11 cellular contexts compared by ENCODE assay signal in the genomic region with DNA sequence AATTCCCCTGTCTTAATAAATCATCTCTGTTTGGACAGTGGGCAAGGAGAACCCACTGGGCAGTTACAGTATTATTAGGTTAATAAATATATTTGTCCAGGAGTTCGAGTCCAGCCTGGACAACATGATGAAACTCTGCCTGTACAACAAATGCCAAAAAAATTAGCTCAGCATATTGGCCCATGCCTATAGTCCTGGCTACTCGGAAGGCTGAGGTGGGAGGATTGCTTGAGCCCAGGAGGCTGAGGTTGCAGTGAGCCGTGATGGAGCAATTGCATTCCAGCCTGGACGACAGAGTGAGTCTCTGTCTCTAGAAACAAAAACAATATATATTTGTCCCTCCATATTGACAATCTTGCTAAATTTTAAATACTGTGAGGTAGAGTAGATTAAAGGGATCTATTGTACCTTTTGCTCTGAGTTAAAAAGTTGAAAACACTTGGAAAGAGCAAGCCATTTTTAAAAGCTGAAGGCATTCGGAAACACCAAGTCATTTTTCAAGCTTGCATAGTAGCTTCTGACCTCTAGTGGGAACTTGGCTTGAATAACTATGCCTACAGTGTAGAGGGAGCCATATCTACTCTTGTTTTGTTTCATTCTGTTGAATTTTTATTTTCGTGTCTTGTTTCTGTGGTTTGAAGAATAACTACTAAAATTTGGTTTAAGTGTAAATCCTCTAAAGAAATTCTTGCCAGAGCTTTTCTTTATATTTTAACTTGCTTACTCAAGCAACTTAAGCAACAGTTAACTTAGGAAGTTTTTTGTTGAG. TPM values are rescaled to one million over a fixed set of nuclear protein-coding genes. Genes with fewer than 3 reads are reported as not detected.
A peak's percentile ranks its signal among the peaks of the same experiment; 100 is the strongest.
DNase-seq lines count a peak whose midpoint lies in the region; ATAC-seq and TF ChIP-seq lines count a peak whose summit lies in the region.
"Had no signal": no experiment of that assay in that cellular context is flagged by ENCODE, and none has a peak within 500 bp of the region (broad histone marks: within the 10 kb centered on the region; RNA-seq: fewer than 3 reads in every experiment).

No MANE protein-coding gene starts in this region.

- POLR2A ChIA-PET in GM10248 (lab: Yijun Ruan, JAX): interaction anchor here (0.5 kb wide), 1 partner anchor 490 kb away, joined by 3 read pairs; no protein-coding TSS in a partner anchor

- CTCF ChIA-PET in GM10248 (lab: Yijun Ruan, JAX): interaction anchor here (0.8 to 1.9 kb wide), 5 partner anchors 9 to 55 kb away, joined by 3 to 6 read pairs (median 4); no protein-coding TSS in a partner anchor

- peak; percentile 6 for TF ChIP-seq CTCF in GM10248 (IDR thresholded peaks at IDR 0.05; ENCODE audit: control extremely low read depth, extremely low read depth, low read depth, missing control alignments)

- DNase-seq in GM10248 (ENCODE audit: extremely low spot score) (no peak), lung microvascular endothelial cell (ENCODE audit: low read depth in 2 of 2) (peak; percentile 35 to 55), kidney tubule cell (ENCODE audit: low spot score) (no peak), SHP77 (lab: John Stamatoyannopoulos, UW) (no peak), SK-N-DZ (ENCODE audit: low spot score) (no peak)
- no peak for DNase-seq in activated effector memory CD4-positive, alpha-beta T cell treated with Interleukin-2 at 50 U/mL for 16 hours
- DNase-seq: esophagus squamous epithelium, NCI-H2029, T1000 had no signal

- ATAC-seq in HG02973 (IDR thresholded peaks at IDR 0.05; ENCODE audit: unreplicated experiment) (peak; percentile 48), SK-N-SH treated with all-trans-retinoic acid at 6 μM for 48 hours (peak; percentile 66)

TF ChIP-seq in SK-N-SH treated with all-trans-retinoic acid at 6 μM for 48 hours, 23 proteins besides CTCF, POLR2A, EP300 and RAD21:
- no peak for TF ChIP-seq OSR1 (CRISPR knock-in tag; IDR thresholded peaks at IDR 0.05)
- no peak for TF ChIP-seq CSDC2 (CRISPR knock-in tag; IDR thresholded peaks at IDR 0.05)
- TF ChIP-seq ZNF565 (CRISPR knock-in tag; conservative IDR thresholded peaks at IDR 0.05; ENCODE audit: low read depth): no peak
- no peak for TF ChIP-seq SNAI2 (CRISPR knock-in tag; IDR thresholded peaks at IDR 0.05)
- TF ChIP-seq ZC3H10 (CRISPR knock-in tag; IDR thresholded peaks at IDR 0.05): no peak
- no peak for TF ChIP-seq ARNTL (CRISPR knock-in tag; IDR thresholded peaks at IDR 0.05; ENCODE audit: borderline replicate concordance, low read depth)
- TF ChIP-seq BACH2 (CRISPR knock-in tag; IDR thresholded peaks at IDR 0.05; ENCODE audit: borderline replicate concordance): no peak
- no peak for TF ChIP-seq ZFP3 (CRISPR knock-in tag; IDR thresholded peaks at IDR 0.05)
- TF ChIP-seq, protein P1, sequence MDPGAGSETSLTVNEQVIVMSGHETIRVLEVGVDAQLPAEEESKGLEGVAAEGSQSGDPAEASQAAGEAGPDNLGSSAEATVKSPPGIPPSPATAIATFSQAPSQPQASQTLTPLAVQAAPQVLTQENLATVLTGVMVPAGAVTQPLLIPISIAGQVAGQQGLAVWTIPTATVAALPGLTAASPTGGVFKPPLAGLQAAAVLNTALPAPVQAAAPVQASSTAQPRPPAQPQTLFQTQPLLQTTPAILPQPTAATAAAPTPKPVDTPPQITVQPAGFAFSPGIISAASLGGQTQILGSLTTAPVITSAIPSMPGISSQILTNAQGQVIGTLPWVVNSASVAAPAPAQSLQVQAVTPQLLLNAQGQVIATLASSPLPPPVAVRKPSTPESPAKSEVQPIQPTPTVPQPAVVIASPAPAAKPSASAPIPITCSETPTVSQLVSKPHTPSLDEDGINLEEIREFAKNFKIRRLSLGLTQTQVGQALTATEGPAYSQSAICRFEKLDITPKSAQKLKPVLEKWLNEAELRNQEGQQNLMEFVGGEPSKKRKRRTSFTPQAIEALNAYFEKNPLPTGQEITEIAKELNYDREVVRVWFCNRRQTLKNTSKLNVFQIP (CRISPR knock-in tag; IDR thresholded peaks at IDR 0.05; ENCODE audit: borderline replicate concordance, low read depth): no peak

RNA-seq across cellular contexts. Expression of a gene that starts 14.6 kb away (rescaled TPM):
- total RNA-seq in lung microvascular endothelial cell: 8.5 and 9.6 TPM in 2 replicates
- polyA plus RNA-seq in SK-N-DZ (2014; cell fraction: cytosol; rRNA removed): 2.6 and 5.3 TPM in 2 replicates
- 4.0 and 6.0 TPM in 2 replicates for polyA plus RNA-seq in SK-N-DZ (2014; cell fraction: nucleus; rRNA removed)

Comparison
In these comparisons a context has a peak if more than half of its experiments do, and no peak if none do; other contexts are left out.
1. DNase-seq: peak in lung microvascular endothelial cell (2 of 2); none in GM10248 (single experiment), kidney tubule cell (single experiment), SHP77 (0 of 2), activated effector memory CD4-positive, alpha-beta T cell treated with Interleukin-2 at 50 U/mL for 16 hours (single experiment) and SK-N-DZ (single experiment).